Comparison of ENCODE assay signal across 2 cellular contexts in the genomic region with DNA sequence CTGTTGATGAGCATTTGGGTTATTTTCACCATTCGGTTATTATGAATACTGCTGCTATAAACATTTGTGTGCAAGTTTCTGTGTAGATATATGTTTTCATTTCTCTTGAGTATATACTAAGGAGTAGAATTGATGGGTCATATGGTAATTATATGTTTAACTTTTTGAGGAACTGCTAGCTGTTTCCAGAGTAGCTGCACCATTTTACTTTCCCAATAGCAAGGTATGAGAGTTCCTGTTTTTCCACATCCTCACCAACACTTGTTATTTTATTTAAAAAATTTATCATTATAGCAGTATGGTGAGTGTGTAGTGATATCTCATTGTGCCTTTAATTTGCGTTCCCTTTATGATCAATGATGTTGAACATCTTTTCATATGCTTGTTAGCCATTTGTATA.
TF ChIP-seq lines count a peak whose summit lies in the region.

No MANE protein-coding gene starts in this region.

TF ChIP-seq in liver, 16 proteins besides CTCF, POLR2A, EP300 and RAD21:
- no peak for TF ChIP-seq HNF4G (IDR thresholded peaks at IDR 0.05)
- no peak for TF ChIP-seq SP1 (IDR thresholded peaks at IDR 0.05)
- no peak for TF ChIP-seq NR2F2 (IDR thresholded peaks at IDR 0.05)
- TF ChIP-seq FOXA2 (IDR thresholded peaks at IDR 0.05) = no peak
- TF ChIP-seq EGR1 (IDR thresholded peaks at IDR 0.05; ENCODE audit: low read depth in 2 of 2) = no peak
- TF ChIP-seq, protein P1, sequence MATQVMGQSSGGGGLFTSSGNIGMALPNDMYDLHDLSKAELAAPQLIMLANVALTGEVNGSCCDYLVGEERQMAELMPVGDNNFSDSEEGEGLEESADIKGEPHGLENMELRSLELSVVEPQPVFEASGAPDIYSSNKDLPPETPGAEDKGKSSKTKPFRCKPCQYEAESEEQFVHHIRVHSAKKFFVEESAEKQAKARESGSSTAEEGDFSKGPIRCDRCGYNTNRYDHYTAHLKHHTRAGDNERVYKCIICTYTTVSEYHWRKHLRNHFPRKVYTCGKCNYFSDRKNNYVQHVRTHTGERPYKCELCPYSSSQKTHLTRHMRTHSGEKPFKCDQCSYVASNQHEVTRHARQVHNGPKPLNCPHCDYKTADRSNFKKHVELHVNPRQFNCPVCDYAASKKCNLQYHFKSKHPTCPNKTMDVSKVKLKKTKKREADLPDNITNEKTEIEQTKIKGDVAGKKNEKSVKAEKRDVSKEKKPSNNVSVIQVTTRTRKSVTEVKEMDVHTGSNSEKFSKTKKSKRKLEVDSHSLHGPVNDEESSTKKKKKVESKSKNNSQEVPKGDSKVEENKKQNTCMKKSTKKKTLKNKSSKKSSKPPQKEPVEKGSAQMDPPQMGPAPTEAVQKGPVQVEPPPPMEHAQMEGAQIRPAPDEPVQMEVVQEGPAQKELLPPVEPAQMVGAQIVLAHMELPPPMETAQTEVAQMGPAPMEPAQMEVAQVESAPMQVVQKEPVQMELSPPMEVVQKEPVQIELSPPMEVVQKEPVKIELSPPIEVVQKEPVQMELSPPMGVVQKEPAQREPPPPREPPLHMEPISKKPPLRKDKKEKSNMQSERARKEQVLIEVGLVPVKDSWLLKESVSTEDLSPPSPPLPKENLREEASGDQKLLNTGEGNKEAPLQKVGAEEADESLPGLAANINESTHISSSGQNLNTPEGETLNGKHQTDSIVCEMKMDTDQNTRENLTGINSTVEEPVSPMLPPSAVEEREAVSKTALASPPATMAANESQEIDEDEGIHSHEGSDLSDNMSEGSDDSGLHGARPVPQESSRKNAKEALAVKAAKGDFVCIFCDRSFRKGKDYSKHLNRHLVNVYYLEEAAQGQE (IDR thresholded peaks at IDR 0.05) = no peak
- TF ChIP-seq FOXA1 (IDR thresholded peaks at IDR 0.05) = no peak
- TF ChIP-seq, protein P2, sequence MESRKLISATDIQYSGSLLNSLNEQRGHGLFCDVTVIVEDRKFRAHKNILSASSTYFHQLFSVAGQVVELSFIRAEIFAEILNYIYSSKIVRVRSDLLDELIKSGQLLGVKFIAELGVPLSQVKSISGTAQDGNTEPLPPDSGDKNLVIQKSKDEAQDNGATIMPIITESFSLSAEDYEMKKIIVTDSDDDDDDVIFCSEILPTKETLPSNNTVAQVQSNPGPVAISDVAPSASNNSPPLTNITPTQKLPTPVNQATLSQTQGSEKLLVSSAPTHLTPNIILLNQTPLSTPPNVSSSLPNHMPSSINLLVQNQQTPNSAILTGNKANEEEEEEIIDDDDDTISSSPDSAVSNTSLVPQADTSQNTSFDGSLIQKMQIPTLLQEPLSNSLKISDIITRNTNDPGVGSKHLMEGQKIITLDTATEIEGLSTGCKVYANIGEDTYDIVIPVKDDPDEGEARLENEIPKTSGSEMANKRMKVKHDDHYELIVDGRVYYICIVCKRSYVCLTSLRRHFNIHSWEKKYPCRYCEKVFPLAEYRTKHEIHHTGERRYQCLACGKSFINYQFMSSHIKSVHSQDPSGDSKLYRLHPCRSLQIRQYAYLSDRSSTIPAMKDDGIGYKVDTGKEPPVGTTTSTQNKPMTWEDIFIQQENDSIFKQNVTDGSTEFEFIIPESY (IDR thresholded peaks at IDR 0.05) = no peak
- TF ChIP-seq, protein P3, sequence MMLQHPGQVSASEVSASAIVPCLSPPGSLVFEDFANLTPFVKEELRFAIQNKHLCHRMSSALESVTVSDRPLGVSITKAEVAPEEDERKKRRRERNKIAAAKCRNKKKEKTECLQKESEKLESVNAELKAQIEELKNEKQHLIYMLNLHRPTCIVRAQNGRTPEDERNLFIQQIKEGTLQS (IDR thresholded peaks at IDR 0.05) = no peak
- no peak for TF ChIP-seq JUND (IDR thresholded peaks at IDR 0.05)
- no peak for TF ChIP-seq YY1 (IDR thresholded peaks at IDR 0.05)
- TF ChIP-seq, protein P4, sequence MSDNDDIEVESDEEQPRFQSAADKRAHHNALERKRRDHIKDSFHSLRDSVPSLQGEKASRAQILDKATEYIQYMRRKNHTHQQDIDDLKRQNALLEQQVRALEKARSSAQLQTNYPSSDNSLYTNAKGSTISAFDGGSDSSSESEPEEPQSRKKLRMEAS (IDR thresholded peaks at IDR 0.05) = no peak
- no peak for TF ChIP-seq TAF1 (conservative IDR thresholded peaks at IDR 0.05)
- no peak for TF ChIP-seq GABPA (IDR thresholded peaks at IDR 0.05 in 1 of 2, conservative IDR thresholded peaks at IDR 0.05 in 1 of 2)
- no peak for TF ChIP-seq RXRA (IDR thresholded peaks at IDR 0.05)
TF ChIP-seq in liver: peak in this region for 0.

TF ChIP-seq in HepG2, 621 proteins besides CTCF, POLR2A, EP300 and RAD21:
- TF ChIP-seq ZNF775 (CRISPR knock-in tag; IDR thresholded peaks at IDR 0.05; ENCODE audit: borderline replicate concordance) = no peak
- TF ChIP-seq CBFB (CRISPR knock-in tag; IDR thresholded peaks at IDR 0.05) = no peak
- no peak for TF ChIP-seq ZNF768 (CRISPR knock-in tag; IDR thresholded peaks at IDR 0.05)
- no peak for TF ChIP-seq ISX (CRISPR knock-in tag; conservative IDR thresholded peaks at IDR 0.05)
- TF ChIP-seq MAF1 (CRISPR knock-in tag; IDR thresholded peaks at IDR 0.05; ENCODE audit: borderline replicate concordance) = no peak
- TF ChIP-seq, protein P5, sequence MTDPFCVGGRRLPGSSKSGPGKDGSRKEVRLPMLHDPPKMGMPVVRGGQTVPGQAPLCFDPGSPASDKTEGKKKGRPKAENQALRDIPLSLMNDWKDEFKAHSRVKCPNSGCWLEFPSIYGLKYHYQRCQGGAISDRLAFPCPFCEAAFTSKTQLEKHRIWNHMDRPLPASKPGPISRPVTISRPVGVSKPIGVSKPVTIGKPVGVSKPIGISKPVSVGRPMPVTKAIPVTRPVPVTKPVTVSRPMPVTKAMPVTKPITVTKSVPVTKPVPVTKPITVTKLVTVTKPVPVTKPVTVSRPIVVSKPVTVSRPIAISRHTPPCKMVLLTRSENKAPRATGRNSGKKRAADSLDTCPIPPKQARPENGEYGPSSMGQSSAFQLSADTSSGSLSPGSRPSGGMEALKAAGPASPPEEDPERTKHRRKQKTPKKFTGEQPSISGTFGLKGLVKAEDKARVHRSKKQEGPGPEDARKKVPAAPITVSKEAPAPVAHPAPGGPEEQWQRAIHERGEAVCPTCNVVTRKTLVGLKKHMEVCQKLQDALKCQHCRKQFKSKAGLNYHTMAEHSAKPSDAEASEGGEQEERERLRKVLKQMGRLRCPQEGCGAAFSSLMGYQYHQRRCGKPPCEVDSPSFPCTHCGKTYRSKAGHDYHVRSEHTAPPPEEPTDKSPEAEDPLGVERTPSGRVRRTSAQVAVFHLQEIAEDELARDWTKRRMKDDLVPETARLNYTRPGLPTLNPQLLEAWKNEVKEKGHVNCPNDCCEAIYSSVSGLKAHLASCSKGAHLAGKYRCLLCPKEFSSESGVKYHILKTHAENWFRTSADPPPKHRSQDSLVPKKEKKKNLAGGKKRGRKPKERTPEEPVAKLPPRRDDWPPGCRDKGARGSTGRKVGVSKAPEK (CRISPR knock-in tag; IDR thresholded peaks at IDR 0.05; ENCODE audit: borderline replicate concordance) = no peak
